Comparison of ENCODE assay signal across 8 cellular contexts in the genomic region with DNA sequence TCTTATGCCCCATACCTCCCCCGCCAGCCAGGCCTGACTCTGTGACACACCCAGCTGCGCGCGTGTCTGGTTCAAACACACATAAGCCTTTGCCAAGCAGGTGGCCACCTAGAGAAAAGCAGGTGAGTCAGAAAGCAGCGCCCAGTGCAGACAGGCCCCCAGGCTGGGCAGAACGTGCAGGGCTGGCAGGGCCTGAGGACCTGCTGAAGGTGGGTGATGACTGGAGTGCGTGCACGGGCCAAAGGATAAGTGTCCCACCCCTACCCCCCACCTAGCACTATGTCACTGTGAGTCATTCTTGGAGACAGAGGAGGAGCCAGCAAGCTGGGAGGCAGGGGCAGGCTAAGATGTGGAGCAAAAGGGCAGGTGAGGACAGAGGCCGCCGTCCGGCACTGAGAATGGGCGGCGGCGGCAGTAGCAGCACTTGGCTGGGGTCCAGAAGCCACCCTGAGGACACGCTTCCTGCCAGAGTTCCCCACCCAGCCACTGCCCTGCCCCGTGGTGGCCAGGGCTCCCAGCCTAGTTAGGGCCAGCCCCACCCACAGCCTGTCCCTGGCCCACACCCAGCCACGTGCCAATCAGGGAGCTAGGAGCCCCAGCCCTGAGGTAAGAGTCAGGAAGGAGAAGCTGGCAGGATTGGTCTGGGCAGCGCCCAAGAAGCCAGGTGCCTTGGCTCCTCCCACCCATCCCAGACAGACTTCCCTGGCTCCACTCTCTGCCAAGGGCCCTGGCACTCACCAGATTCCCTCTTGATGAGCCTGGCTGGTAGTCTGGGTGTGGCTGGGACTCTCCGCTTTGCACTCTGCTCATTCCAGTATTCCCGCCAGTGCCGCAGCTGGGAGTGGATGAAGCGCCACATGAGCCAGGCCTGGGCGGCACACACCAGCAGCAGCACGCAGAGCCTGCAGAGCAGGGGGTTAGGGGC.
DNase-seq lines count a peak whose midpoint lies in the region; ATAC-seq and TF ChIP-seq lines count a peak whose summit lies in the region.

No MANE protein-coding gene starts in this region.

- H3K4me1 ChIP-seq in mucosa of descending colon (ENCODE audit: low read depth): peaks cover 22% of the 10 kb centered on the region

- no peaks in the 10 kb centered on the region for H3K9me3 ChIP-seq in mucosa of descending colon

- ATAC-seq in mucosa of descending colon: peak; percentile 93
- ATAC-seq in HG03565 (IDR thresholded peaks at IDR 0.05; ENCODE audit: unreplicated experiment): no peak

- H3K4me3 ChIP-seq in choroid plexus epithelial cell (ENCODE audit: low read depth, low read length): no peak overlapping the region
- no peak overlapping the region for H3K4me3 ChIP-seq in mucosa of descending colon

- peaks cover 3% of the 10 kb centered on the region for H3K36me3 ChIP-seq in mucosa of descending colon (ENCODE audit: low read depth)

- TF ChIP-seq CTCF in choroid plexus epithelial cell (conservative IDR thresholded peaks at IDR 0.05; ENCODE audit: low read depth, low read length): no peak
- TF ChIP-seq CTCF in mucosa of descending colon (IDR thresholded peaks at IDR 0.05): peak; percentile 9

- DNase-seq in GM04504 (ENCODE audit: low read depth) (peak; percentile 79), NCI-H526 (lab: John Stamatoyannopoulos, UW) (peak; percentile 51 to 86), choroid plexus epithelial cell (ENCODE audit: low read depth) (peak; percentile 73), mucosa of descending colon (peak; percentile 98), SKM-1 (lab: John Stamatoyannopoulos, UW; ENCODE audit: unreplicated experiment) (no peak)
- DNase-seq in activated CD4-positive, CD25-positive, alpha-beta regulatory T cell (lab: John Stamatoyannopoulos, UW): no peak
- DNase-seq in activated CD4-positive, alpha-beta T cell treated with anti-CD3 and anti-CD28 coated beads, Interleukin-2, amount 50 U/mL, for 4 hours: no peak

- intact Hi-C loops in mucosa of descending colon (cut with DNase I, micrococcal nuclease): no loop called here

Comparison
In these comparisons a context has a peak if more than half of its experiments do, and no peak if none do; other contexts are left out.
1. DNase-seq: peak in GM04504 (single experiment), NCI-H526 (2 of 2), choroid plexus epithelial cell (single experiment) and mucosa of descending colon (3 of 3); none in activated CD4-positive, CD25-positive, alpha-beta regulatory T cell (0 of 4), activated CD4-positive, alpha-beta T cell treated with anti-CD3 and anti-CD28 coated beads, Interleukin-2, amount 50 U/mL, for 4 hours (0 of 2) and SKM-1 (single experiment).